29 cellular contexts compared by ENCODE assay signal in genomic region chr11:116394022-116394421, GRCh38.
"Had no signal": no experiment of that assay in that cellular context is flagged by ENCODE, and none has a peak within 500 bp of the region (broad histone marks: within the 10 kb centered on the region; RNA-seq: fewer than 3 reads in every experiment).

No MANE protein-coding gene starts in this region.

- H3K4me1 ChIP-seq: adrenal gland, body of pancreas had no signal

- H3K36me3 ChIP-seq: adrenal gland, esophagus squamous epithelium, gastroesophageal sphincter, WERI-Rb-1 had no signal

- H3K4me3 ChIP-seq: adrenal gland, body of pancreas, esophagus squamous epithelium, gastroesophageal sphincter had no signal

- DNase-seq: activated B cell treated with CpG ODN at 0.5 μM for 24 hours; activated CD4-positive, alpha-beta T cell treated with anti-CD3 and anti-CD28 coated beads for 48 hours; activated CD4-positive, alpha-beta T cell treated with anti-CD3 and anti-CD28 coated beads, Interleukin-2, amount 50 U/mL, for 1 hour; activated CD4-positive, alpha-beta T cell treated with anti-CD3 and anti-CD28 coated beads, Interleukin-2, amount 50 U/mL, for 48 hours; activated CD8-positive, alpha-beta memory T cell treated with anti-CD3 and anti-CD28 coated beads for 24 hours; activated CD8-positive, alpha-beta T cell treated with anti-CD3 and anti-CD28 coated beads for 36 hours; activated effector memory CD4-positive, alpha-beta T cell treated with anti-CD3 and anti-CD28 coated beads, Interleukin-2, amount 50 U/mL, for 16 hours; activated naive CD4-positive, alpha-beta T cell treated with anti-CD3 and anti-CD28 coated beads for 36 hours; activated naive CD8-positive, alpha-beta T cell treated with anti-CD3 and anti-CD28 coated beads for 36 hours; activated naive CD8-positive, alpha-beta T cell treated with anti-CD3 and anti-CD28 coated beads, Interleukin-2, amount 50 U/mL, for 24 hours; activated T-cell treated with anti-CD3 and anti-CD28 coated beads, Interleukin-2, amount 50 U/mL, for 4 hours; adrenal gland; amygdala; aorta; body of pancreas; caudate nucleus; cortex of kidney; dermis blood vessel endothelial cell; effector CD8-positive, alpha-beta T cell; esophagus squamous epithelium; foreskin melanocyte; T-helper 1 cell; T-helper 17 cell; T1000; WERI-Rb-1 had no signal

- H3K27me3 ChIP-seq: body of pancreas, gastroesophageal sphincter had no signal

- ATAC-seq: activated CD4-positive, CD25-positive, alpha-beta regulatory T cell treated with anti-CD3 and anti-CD28 coated beads, Interleukin-2, amount 50 U/mL, for 24 hours; activated CD8-positive, alpha-beta T cell treated with anti-CD3 and anti-CD28 coated beads for 36 hours; activated naive CD8-positive, alpha-beta T cell treated with anti-CD3 and anti-CD28 coated beads, Interleukin-2, amount 50 U/mL, for 24 hours; activated T-cell treated with anti-CD3 and anti-CD28 coated beads, Interleukin-2, amount 50 U/mL, for 4 hours; activated T-helper 17 cell treated with anti-CD3 and anti-CD28 coated beads, Interleukin-2, amount 50 U/mL, for 72 hours; body of pancreas; gastroesophageal sphincter; T-helper 17 cell had no signal

- H3K27ac ChIP-seq: adrenal gland, body of pancreas, epithelial cell of prostate, esophagus squamous epithelium, gastroesophageal sphincter, WERI-Rb-1 had no signal

- H3K9me3 ChIP-seq: adrenal gland, body of pancreas had no signal
